8 cellular contexts compared by ENCODE assay signal in genomic region chr2:69829243-69830044, GRCh38.
A peak's percentile ranks its signal among the peaks of the same experiment; 100 is the strongest.
DNase-seq lines count a peak whose midpoint lies in the region; ATAC-seq lines count a peak whose summit lies in the region.

GMCL1 (plus strand) TSS chr2:69829660; CDS start chr2:69829893, 233 bp downstream.

- H3K36me3 Mint-ChIP-seq in central memory CD8-positive, alpha-beta T cell (ENCODE audit: insufficient read depth), result peaks cover 7% of the 10 kb centered on the region

- peaks cover 55% of the 10 kb centered on the region for H3K4me1 Mint-ChIP-seq in central memory CD8-positive, alpha-beta T cell

- DNase-seq in AG20443 (ENCODE audit: low spot score) (peak; percentile 99), NCI-H446 (lab: John Stamatoyannopoulos, UW) (peak; percentile 89 to 97), islet precursor cell (peak; percentile 98)
- peak; percentile 97 for DNase-seq in activated CD4-positive, CD25-positive, alpha-beta regulatory T cell treated with anti-CD3 and anti-CD28 coated beads, Interleukin-2, amount 50 U/mL, for 16 hours (ENCODE audit: low read depth, low spot score)
- peak; percentile 98 for DNase-seq in central memory CD8-positive, alpha-beta T cell (ENCODE audit: low spot score in 2 of 2)
- peak; percentile 99 for DNase-seq in stimulated activated CD4-positive, alpha-beta T cell treated with anti-CD3 and anti-CD28 coated beads, Interleukin-12 subunit alpha, Interleukin-12 subunit beta, amount 100 ng/mL, for 4 hours

- no peaks in the 10 kb centered on the region for H3K27me3 Mint-ChIP-seq in central memory CD8-positive, alpha-beta T cell

- peak within 1 kb of the TSS; percentile 97 for H3K4me3 Mint-ChIP-seq in central memory CD8-positive, alpha-beta T cell

- peak within 1 kb of the TSS; percentile 92 for H3K27ac Mint-ChIP-seq in central memory CD8-positive, alpha-beta T cell (ENCODE audit: low read depth)

- H3K9me3 Mint-ChIP-seq in central memory CD8-positive, alpha-beta T cell, result no peaks in the 10 kb centered on the region

- peak; percentile 85 for ATAC-seq in GM19043 (IDR thresholded peaks at IDR 0.05; ENCODE audit: low read depth, unreplicated experiment)
- peak; percentile 87 for ATAC-seq in HG03354 (IDR thresholded peaks at IDR 0.05; ENCODE audit: poor library complexity, severe bottlenecking, unreplicated experiment)
- ATAC-seq in central memory CD8-positive, alpha-beta T cell (replicated peaks; ENCODE audit: extremely low read depth, poor library complexity, severe bottlenecking), result peak; percentile 94

Comparison
In these comparisons a context has a peak if more than half of its experiments do, and no peak if none do; other contexts are left out.
1. Peak in every context shown above with its lines: DNase-seq and ATAC-seq.